ENCODE assay signal across 5 cellular contexts in genomic region chr11:2412323-2412722, GRCh38. TPM values are rescaled to one million over a fixed set of nuclear protein-coding genes. Genes with fewer than 3 reads are reported as not detected.
"Had no signal": no experiment of that assay in that cellular context is flagged by ENCODE, and none has a peak within 500 bp of the region (broad histone marks: within the 10 kb centered on the region; RNA-seq: fewer than 3 reads in every experiment).

No MANE protein-coding gene starts in this region.

- H2AFZ ChIP-seq: GM23338 had no signal

- H3K4me2 ChIP-seq: GM23338 had no signal

- H3K4me3 ChIP-seq: GM23338 had no signal

- H3K27ac Mint-ChIP-seq: GM23338, IgD-negative memory B cell had no signal

- H3K36me3 Mint-ChIP-seq: IgD-negative memory B cell had no signal

- H3K4me1 Mint-ChIP-seq: GM23338, H9 had no signal

- H3K4me3 Mint-ChIP-seq: GM23338, H9 had no signal

- H3K9me3 Mint-ChIP-seq: GM23338, H9, IgD-negative memory B cell had no signal

- DNase-seq: H9, HCEC 1CT had no signal

- H3K27me3 Mint-ChIP-seq: IgD-negative memory B cell had no signal

RNA-seq across cellular contexts. Expression of gene TRPM5, which starts 32.0 kb away (rescaled TPM):
- total RNA-seq: GM23338, H1 had no signal
- polyA plus RNA-seq: GM23338, IgD-negative memory B cell had no signal
